ENCODE assay signal across 24 cellular contexts in the genomic region with DNA sequence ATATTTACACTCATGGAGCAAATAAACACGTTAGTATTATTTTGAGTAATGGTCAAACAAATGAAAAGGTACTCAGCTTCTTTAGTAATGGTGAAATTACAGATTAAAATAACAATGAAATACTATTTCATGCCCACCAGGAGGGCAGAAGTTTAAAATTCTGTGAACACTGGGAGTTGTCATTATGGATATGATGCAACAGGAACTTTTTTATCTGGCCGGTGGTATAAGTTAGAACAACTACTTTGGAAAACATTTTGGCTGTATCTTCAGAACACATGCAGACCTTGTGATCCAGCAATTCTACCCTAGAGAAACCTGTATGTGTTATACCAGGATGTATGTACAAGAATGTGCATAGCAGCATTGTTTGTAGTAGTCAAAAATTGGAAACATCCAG. TPM values are rescaled to one million over a fixed set of nuclear protein-coding genes. Genes with fewer than 3 reads are reported as not detected.
DNase-seq lines count a peak whose midpoint lies in the region; ATAC-seq, FAIRE-seq and TF ChIP-seq lines count a peak whose summit lies in the region.
"Had no signal": no experiment of that assay in that cellular context is flagged by ENCODE, and none has a peak within 500 bp of the region (broad histone marks: within the 10 kb centered on the region; RNA-seq: fewer than 3 reads in every experiment).

No MANE protein-coding gene starts in this region.

- H3K4me3 ChIP-seq in GM23248 (no peak overlapping the region), H1 (ENCODE audit: extremely low read depth in 1 of 4, insufficient read depth in 2 of 4, low read depth in 3 of 4, low read length in 4 of 4) (peak overlapping the region in 1 of 4 experiments; percentile 16; a peak in 1 of 8 replicates), iPS-20b (ENCODE audit: low read length) (0 out of 2 replicates have a peak overlapping the region, but pooled peaks have one; percentile 9)
- H3K4me3 ChIP-seq: BLaER1 had no signal

- CTCF ChIA-PET in H1 (lab: Charles Lee; ENCODE audit: partially characterized antibody) = no interaction called here

- 27 to 36% methylated on average over 2 of the region's 2 CpGs for WGBS in GM23248 (ENCODE audit: low coverage in 1 of 2, low lambda C conversion rate in 2 of 2, missing lambda C conversion rate in 2 of 2), 2 experiments
- 43% methylated on average over 2 of the region's 2 CpGs; no CpG with 5 or more reads in 1 of the 2 experiments for WGBS in H1 (ENCODE audit: extremely low coverage in 1 of 2, insufficient coverage in 1 of 2, insufficient read length in 1 of 2, insufficient replicate concordance in 2 of 2, low coverage in 1 of 2, low lambda C conversion rate in 2 of 2, missing lambda C conversion rate in 1 of 2), 2 experiments

- no peak for ATAC-seq in GM18519 (IDR thresholded peaks at IDR 0.05; ENCODE audit: low FRiP score, unreplicated experiment)
- ATAC-seq: CD8-positive, alpha-beta T cell; Panc1; SK-N-SH treated with all-trans-retinoic acid at 6 μM for 48 hours had no signal

- no peak overlapping the region for H2BK15ac ChIP-seq in H1 (ENCODE audit: low read length)

- no peak overlapping the region for H4K5ac ChIP-seq in H1 (ENCODE audit: insufficient read length, low read depth, low read length)

- H3K27ac ChIP-seq in GM23248 = no peak overlapping the region
- H3K27ac ChIP-seq in H1 (ENCODE audit: low read depth, low read length) = no peak overlapping the region
- no peak overlapping the region for H3K27ac ChIP-seq in iPS-20b (ENCODE audit: low read length)
- H3K27ac ChIP-seq: BLaER1, KMS-11 had no signal

- H3K27me3 ChIP-seq in GM23248 (replicated peaks; ENCODE audit: insufficient read depth) = no peaks in the 10 kb centered on the region
- H3K27me3 ChIP-seq in H1 (replicated peaks in 1 of 4; ENCODE audit: control insufficient read depth in 3 of 4, extremely low read depth in 1 of 4, insufficient read depth in 3 of 4, low read length in 3 of 4) = peaks cover 0 to 1% (median 0%) of the 10 kb centered on the region in 4 experiments; a peak in 1 of 7 replicates
- H3K27me3 ChIP-seq in iPS-20b (ENCODE audit: insufficient read depth, low read length) = no peaks in the 10 kb centered on the region
- H3K27me3 ChIP-seq: BLaER1 had no signal

- no peak for FAIRE-seq in H1 (lab: Jason Lieb, UNC)
- FAIRE-seq: GM12891 had no signal

- H2BK5ac ChIP-seq in H1 (ENCODE audit: low read depth, low read length) = 0 out of 2 replicates have a peak overlapping the region, but pooled peaks have one; percentile 15

- H3F3A ChIP-seq in GM23248 (ENCODE audit: insufficient read depth) = peaks cover 9% of the 10 kb centered on the region; the same call in 1 of the 2 replicates

- no peaks in the 10 kb centered on the region for H3K23me2 ChIP-seq in H1 (ENCODE audit: low read depth, low read length)

- no peaks in the 10 kb centered on the region for H3K4me1 ChIP-seq in GM23248 (ENCODE audit: insufficient read depth)
- H3K4me1 ChIP-seq in H1 (replicated peaks in 1 of 4; ENCODE audit: control insufficient read depth in 3 of 4, insufficient read depth in 4 of 4, low read length in 3 of 4) = peaks cover 0 to 5% (median 2%) of the 10 kb centered on the region in 4 experiments; a peak in 2 of 7 replicates
- H3K4me1 ChIP-seq in iPS-20b (ENCODE audit: insufficient read depth, low read length) = peaks cover 3% of the 10 kb centered on the region; the same call in 1 of the 2 replicates
- H3K4me1 ChIP-seq: BLaER1 had no signal

- TF ChIP-seq RAD21 in H1 (IDR thresholded peaks at IDR 0.05 in 1 of 2, conservative IDR thresholded peaks at IDR 0.05 in 1 of 2; ENCODE audit: low read depth in 2 of 2, low read length in 2 of 2) = no peak

- H3K9me2 ChIP-seq in GM23248 (ENCODE audit: insufficient read depth) = no peaks in the 10 kb centered on the region

- H2AK5ac ChIP-seq in H1 (ENCODE audit: low read depth, low read length) = no peak overlapping the region; the same call in 1 of the 2 replicates

- H3K79me2 ChIP-seq in GM23248 (ENCODE audit: insufficient read depth) = peaks cover 4% of the 10 kb centered on the region; the same call in 1 of the 2 replicates
- no peaks in the 10 kb centered on the region for H3K79me2 ChIP-seq in H1 (ENCODE audit: control insufficient read depth in 1 of 2, insufficient read depth in 2 of 2, low read length in 2 of 2)

- H3K14ac ChIP-seq in H1 (ENCODE audit: insufficient read length) = no peak overlapping the region

- no peak for TF ChIP-seq EP300 in H1 (IDR thresholded peaks at IDR 0.05; ENCODE audit: borderline replicate concordance in 1 of 2, low read depth in 2 of 2, low read length in 2 of 2)

- H3K4me2 ChIP-seq in GM23248 (ENCODE audit: unreplicated experiment) = no peak overlapping the region
- peak overlapping the region in 1 of 2 experiments; percentile 7; a peak in 1 of 4 replicates for H3K4me2 ChIP-seq in H1 (ENCODE audit: insufficient read depth in 1 of 2, low read depth in 2 of 2, low read length in 2 of 2)
- H3K4me2 ChIP-seq: BLaER1, KMS-11 had no signal

- no peak overlapping the region for H3K56ac ChIP-seq in H1 (replicated peaks; ENCODE audit: insufficient read length, low read depth, low read length)

- H2AFZ ChIP-seq in GM23248 (no peak overlapping the region), H1 (ENCODE audit: low read length) (no peak overlapping the region)

- no peak for TF ChIP-seq CTCF in H1 (IDR thresholded peaks at IDR 0.05; ENCODE audit: control extremely low read depth in 1 of 3, insufficient read depth in 1 of 3, low read depth in 1 of 3, low read length in 3 of 3)

- H2BK20ac ChIP-seq in H1 (ENCODE audit: low read length) = no peak overlapping the region

- DNase-seq in GM23248 (peak; percentile 30), OCI-M1 (lab: John Stamatoyannopoulos, UW) (peak; percentile 30), H1 (ENCODE audit: low read depth in 1 of 2, low spot score in 2 of 2) (no peak), NCI-H526 (lab: John Stamatoyannopoulos, UW) (no peak)
- DNase-seq in activated CD8-positive, alpha-beta memory T cell treated with anti-CD3 and anti-CD28 coated beads for 24 hours = no peak
- DNase-seq: CD8-positive, alpha-beta T cell; DMS153; H7; HFFc6; NCI-H1092 treated with DMSO at 0.1 percent for 48 hours; NCI-H1436 treated with DMSO at 0.1 percent for 48 hours; NCI-H1930; NCI-H2227 treated with DMSO at 0.1 percent for 48 hours; NCI-H510A; NCI-H774; NK-92 treated with Interleukin-12 subunit alpha and Interleukin-12 subunit beta, amount 100 ng/mL, for 24 hours; SIG-M5 had no signal

- H4K8ac ChIP-seq in H1 (ENCODE audit: extremely low read depth, insufficient read depth, low read length) = no peak overlapping the region

- TF ChIP-seq POLR2A in H1 (IDR thresholded peaks at IDR 0.05; ENCODE audit: control extremely low read depth in 1 of 2, low read depth in 2 of 2, low read length in 2 of 2) = no peak

- no peak overlapping the region for H2BK120ac ChIP-seq in H1 (replicated peaks; ENCODE audit: low read depth, low read length)

- POLR2A ChIA-PET in H1 (lab: Charles Lee; ENCODE audit: partially characterized antibody) = interaction anchor here (1.6 to 2.0 kb wide), 2 partner anchors 23 to 82 kb away, joined by 6 to 7 read pairs; partner anchors contain the start of genes FAM76A and PPP1R8

- no peak overlapping the region for H4K91ac ChIP-seq in H1 (replicated peaks; ENCODE audit: insufficient read length, low read length)

- H3K79me1 ChIP-seq in H1 (ENCODE audit: low read depth, low read length) = no peaks in the 10 kb centered on the region

- no peak overlapping the region for H2BK12ac ChIP-seq in H1 (ENCODE audit: low read depth, low read length)

- no peak overlapping the region for H3K9ac ChIP-seq in GM23248
- no peak overlapping the region for H3K9ac ChIP-seq in H1 (replicated peaks in 1 of 4; ENCODE audit: extremely low read depth in 1 of 4, low read depth in 3 of 4, low read length in 3 of 4)
- no peak overlapping the region for H3K9ac ChIP-seq in iPS-20b (ENCODE audit: low read depth, low read length)
- H3K9ac ChIP-seq: BLaER1, KMS-11 had no signal

- no peaks in the 10 kb centered on the region for H4K20me1 ChIP-seq in GM23248 (ENCODE audit: insufficient read depth)
- H4K20me1 ChIP-seq in H1 (replicated peaks in 1 of 2; ENCODE audit: control insufficient read depth in 1 of 2, insufficient read depth in 2 of 2, low read length in 2 of 2) = no peaks in the 10 kb centered on the region
- H4K20me1 ChIP-seq: BLaER1 had no signal

- no peak overlapping the region for H3K23ac ChIP-seq in H1 (ENCODE audit: insufficient read length)

- no peak overlapping the region for H3K4ac ChIP-seq in H1 (replicated peaks; ENCODE audit: insufficient read length, low read depth, low read length)

- no peaks in the 10 kb centered on the region for H3K9me3 ChIP-seq in GM23248 (ENCODE audit: low read depth)
- H3K9me3 ChIP-seq in H1 (ENCODE audit: insufficient read depth in 2 of 2, low read depth in 1 of 2, low read length in 1 of 2) = no peaks in the 10 kb centered on the region
- no peaks in the 10 kb centered on the region for H3K9me3 ChIP-seq in iPS-20b (ENCODE audit: insufficient read depth, low read depth, low read length)
- H3K9me3 ChIP-seq: BLaER1 had no signal

- in situ Hi-C loops in GM23248 (cut with MboI) = no loop called here

- no peak overlapping the region for H3K18ac ChIP-seq in H1 (ENCODE audit: extremely low read depth, low read length)

- H3K36me3 ChIP-seq in GM23248 (ENCODE audit: low read depth) = peaks cover 39% of the 10 kb centered on the region
- no peaks in the 10 kb centered on the region for H3K36me3 ChIP-seq in H1 (ENCODE audit: control insufficient read depth in 2 of 4, insufficient read depth in 4 of 4, low read length in 3 of 4)
- peaks cover 6% of the 10 kb centered on the region for H3K36me3 ChIP-seq in iPS-20b (ENCODE audit: insufficient read depth, low read depth, low read length)

RNA-seq across cellular contexts. Expression of gene PPP1R8, which starts 23.2 kb away (rescaled TPM):
- total RNA-seq in GM23248 (2014; rRNA removed; shearing (Covaris generic)) = 36.4 and 48.3 TPM in 2 replicates
- polyA plus RNA-seq in GM23248 (2016; fragmentation: Nextera tagmentation; extraction: Ambion mirVana) = 7.4 and 7.7 TPM in 2 replicates
- total RNA-seq in H1 (2021; fragmentation: NEBNext Ultra II Directional; extraction: Animal tissue kit (Norgen Biotek cat#: 25700)) = 50.5 and 51.8 TPM in 2 replicates
- 33.4 and 37.1 TPM in 2 replicates for polyA plus RNA-seq in H1 (2011; rRNA removed)
- polyA plus RNA-seq in H1 (2011; cell fraction: cytosol; rRNA removed) = 39.9 TPM
- polyA plus RNA-seq in H1 (2011; cell fraction: nucleus; rRNA removed) = 45.2 TPM
- 39.6 to 51.1 TPM (median 46.2 TPM) in 4 replicates for polyA plus RNA-seq in H1 (2012, experiment 1 of 2)
- 5.8 TPM for polyA plus RNA-seq in H1 (2012, experiment 2 of 2)
- 35.6 TPM for polyA plus RNA-seq in H1 (2013, experiment 1 of 2)
- 35.2 TPM for polyA plus RNA-seq in H1 (2013, experiment 2 of 2)
- polyA minus RNA-seq in H1 (2011; rRNA and poly(A)+ RNA removed) = 52.6 and 54.8 TPM in 2 replicates
- 35.9 TPM for polyA minus RNA-seq in H1 (2011; cell fraction: cytosol; rRNA and poly(A)+ RNA removed)
- polyA minus RNA-seq in H1 (2011; cell fraction: nucleus; rRNA and poly(A)+ RNA removed) = 22.1 TPM

RNA-seq across cellular contexts. Expression of gene STX12, which starts 34.4 kb away (rescaled TPM):
- total RNA-seq in GM23248 (2014; rRNA removed; shearing (Covaris generic)) = 86.7 and 97.1 TPM in 2 replicates
- polyA plus RNA-seq in GM23248 (2016; fragmentation: Nextera tagmentation; extraction: Ambion mirVana) (56.6 and 57.1 TPM in 2 replicates), H1 (2011; rRNA removed) (3.7 and 3.9 TPM in 2 replicates)
- total RNA-seq in H1 (2021; fragmentation: NEBNext Ultra II Directional; extraction: Animal tissue kit (Norgen Biotek cat#: 25700)) = 11.0 and 11.6 TPM in 2 replicates
- 4.2 TPM for polyA plus RNA-seq in H1 (2011; cell fraction: cytosol; rRNA removed)
- 5.4 TPM for polyA plus RNA-seq in H1 (2011; cell fraction: nucleus; rRNA removed)
- 4.8 to 7.4 TPM (median 5.6 TPM) in 4 replicates for polyA plus RNA-seq in H1 (2012, experiment 1 of 2)
- polyA plus RNA-seq in H1 (2012, experiment 2 of 2) = 1.1 TPM
- polyA plus RNA-seq in H1 (2013, experiment 1 of 2) = 8.8 TPM
- polyA plus RNA-seq in H1 (2013, experiment 2 of 2) = 8.0 TPM
- 4.8 and 8.2 TPM in 2 replicates for polyA minus RNA-seq in H1 (2011; rRNA and poly(A)+ RNA removed)
- 3.2 TPM for polyA minus RNA-seq in H1 (2011; cell fraction: cytosol; rRNA and poly(A)+ RNA removed)
- 4.5 TPM for polyA minus RNA-seq in H1 (2011; cell fraction: nucleus; rRNA and poly(A)+ RNA removed)

Comparison
In these comparisons a context has a peak if more than half of its experiments do, and no peak if none do; other contexts are left out.
1. DNase-seq: peak in GM23248 (single experiment) and OCI-M1 (single experiment); none in H1 (0 of 2), NCI-H526 (0 of 2) and activated CD8-positive, alpha-beta memory T cell treated with anti-CD3 and anti-CD28 coated beads for 24 hours (single experiment).